In genomic region chr11:94749367-94749766, GRCh38 we compare ENCODE assay signal across 1 cellular context.
TF ChIP-seq lines count a peak whose summit lies in the region.

No MANE protein-coding gene starts in this region.

TF ChIP-seq in K562, 482 proteins besides CTCF, POLR2A, EP300 and RAD21 (continued from another document):
- no peak for TF ChIP-seq CBFA2T3 (IDR thresholded peaks at IDR 0.05)
- TF ChIP-seq SUPT5H (IDR thresholded peaks at IDR 0.05) = no peak
- no peak for TF ChIP-seq WHSC1 (IDR thresholded peaks at IDR 0.05; ENCODE audit: low read length)
- TF ChIP-seq C11orf30 (IDR thresholded peaks at IDR 0.05; ENCODE audit: low read depth) = peak; percentile 32; the same call in 1 of the 2 replicates
- TF ChIP-seq ZNF41 (CRISPR knock-in tag; conservative IDR thresholded peaks at IDR 0.05) = no peak
- TF ChIP-seq HCFC1 (IDR thresholded peaks at IDR 0.05; ENCODE audit: low read depth, low read length) = no peak
- TF ChIP-seq MNT (conservative IDR thresholded peaks at IDR 0.05) = no peak
- TF ChIP-seq ZNF511 (CRISPR knock-in tag; IDR thresholded peaks at IDR 0.05) = no peak
- TF ChIP-seq CREB1 (IDR thresholded peaks at IDR 0.05) = no peak
- no peak for TF ChIP-seq CREB1 (CRISPR knock-in tag; IDR thresholded peaks at IDR 0.05)
- peak; percentile 62 for TF ChIP-seq MAFG (tag; conservative IDR thresholded peaks at IDR 0.05)
- TF ChIP-seq SMAD1 (IDR thresholded peaks at IDR 0.05; ENCODE audit: low read depth, low read length, partially characterized antibody) = no peak
- TF ChIP-seq ZNF316 (IDR thresholded peaks at IDR 0.05) = peak; percentile 54; the same call in 1 of the 2 replicates
- no peak for TF ChIP-seq E2F4 (CRISPR knock-in tag; IDR thresholded peaks at IDR 0.05; ENCODE audit: low read depth)
- peak; percentile 38; the same call in 1 of the 2 replicates for TF ChIP-seq NFE2 (IDR thresholded peaks at IDR 0.05; ENCODE audit: low read depth)
- no peak for TF ChIP-seq MEF2D (tag; conservative IDR thresholded peaks at IDR 0.05; ENCODE audit: low read depth)
- no peak for TF ChIP-seq HNRNPL (IDR thresholded peaks at IDR 0.05; ENCODE audit: low read depth, low read length)
TF ChIP-seq in K562: peak in this region for 4.
